8 cellular contexts compared by ENCODE assay signal in genomic region chr19:46955114-46955812, GRCh38.
DNase-seq lines count a peak whose midpoint lies in the region; ATAC-seq, FAIRE-seq and TF ChIP-seq lines count a peak whose summit lies in the region.

No MANE protein-coding gene starts in this region.

- H2AFZ ChIP-seq in endothelial cell of umbilical vein (ENCODE audit: low read depth, low read length): peak overlapping the region; percentile 7

- CTCF ChIA-PET in activated CD4-positive, alpha-beta T cell treated with anti-CD3 and anti-CD28 coated beads for 36 hours (lab: Charles Lee): interaction anchor here (0.6 to 1.6 kb wide), 7 partner anchors 9 to 1138 kb away, joined by 3 to 4 read pairs (median 3); no protein-coding TSS in a partner anchor
- CTCF ChIA-PET in endothelial cell of umbilical vein (lab: Charles Lee): interaction anchor here (0.7 to 3.7 kb wide), 10 partner anchors 9 to 99 kb away, joined by 3 to 21 read pairs (median 4); no protein-coding TSS in a partner anchor

- TF ChIP-seq CTCF in endothelial cell of umbilical vein (IDR thresholded peaks at IDR 0.05; ENCODE audit: extremely low read depth in 1 of 2, insufficient read depth in 1 of 2, low read depth in 1 of 2, low read length in 2 of 2) (no peak), uterus (IDR thresholded peaks at IDR 0.05) (no peak)

- H3K27me3 Mint-ChIP-seq in activated CD4-positive, alpha-beta T cell treated with anti-CD3 and anti-CD28 coated beads for 36 hours: no peaks in the 10 kb centered on the region

- H3K36me3 ChIP-seq in endothelial cell of umbilical vein (ENCODE audit: control insufficient read depth in 2 of 2, extremely low read depth in 1 of 2, insufficient read depth in 2 of 2, low read length in 2 of 2) (no peaks in the 10 kb centered on the region), uterus (no peaks in the 10 kb centered on the region)

- peak; percentile 62 for ATAC-seq in activated CD4-positive, alpha-beta T cell treated with anti-CD3 and anti-CD28 coated beads for 36 hours

- H3K4me2 ChIP-seq in endothelial cell of umbilical vein (ENCODE audit: insufficient read depth, low read length): peak overlapping the region; percentile 92

- H3K79me2 ChIP-seq in endothelial cell of umbilical vein (ENCODE audit: control insufficient read depth, insufficient read depth, low read length): peaks cover 4% of the 10 kb centered on the region

- intact Hi-C loops in activated CD4-positive, alpha-beta T cell treated with anti-CD3 and anti-CD28 coated beads for 36 hours (cut with DNase I, micrococcal nuclease): loop anchor here in 1 of 2 experiments (1.0 to 2.0 kb wide), 2 partner anchors 94 to 99 kb away; partner anchors contain the start of gene ARHGAP35
- intact Hi-C loops in endothelial cell of umbilical vein (cut with micrococcal nuclease): loop anchor here (1.0 to 2.0 kb wide), 2 partner anchors 18 to 22 kb away; no protein-coding TSS in a partner anchor
- intact Hi-C loops in uterus (cut with DNase I; ENCODE audit: low total_unique reads): no loop called here

- H3K4me3 Mint-ChIP-seq in activated CD4-positive, alpha-beta T cell treated with anti-CD3 and anti-CD28 coated beads for 36 hours: peak overlapping the region; percentile 72

- no peak for FAIRE-seq in endothelial cell of umbilical vein (lab: Jason Lieb, UNC)

- H3K9me3 Mint-ChIP-seq in activated CD4-positive, alpha-beta T cell treated with anti-CD3 and anti-CD28 coated beads for 36 hours (ENCODE audit: low read depth): no peaks in the 10 kb centered on the region

- peak overlapping the region; percentile 95 for H3K27ac Mint-ChIP-seq in activated CD4-positive, alpha-beta T cell treated with anti-CD3 and anti-CD28 coated beads for 36 hours

- peak; percentile 49 for DNase-seq in activated CD4-positive, alpha-beta T cell treated with anti-CD3 and anti-CD28 coated beads for 36 hours
- DNase-seq in activated CD4-positive, alpha-beta T cell treated with anti-CD3 and anti-CD28 coated beads for 1 hour: no peak
- DNase-seq in UCSD-AML1 (lab: John Stamatoyannopoulos, UW; ENCODE audit: unreplicated experiment) (peak; percentile 35), endothelial cell of umbilical vein (ENCODE audit: low read depth, low spot score) (peak; percentile 75), NCI-H69 (lab: John Stamatoyannopoulos, UW) (no peak), medulla oblongata (ENCODE audit: extremely low spot score) (no peak), uterus (no peak)
- DNase-seq in stimulated activated CD4-positive, alpha-beta T cell treated with anti-CD3 and anti-CD28 coated beads, Interleukin-1b, Interleukin-23, amount 100 ng/mL, for 48 hours: peak; percentile 8

- H3K27me3 ChIP-seq in endothelial cell of umbilical vein (ENCODE audit: control insufficient read depth in 2 of 2, insufficient read depth in 2 of 2, low read length in 2 of 2) (no peaks in the 10 kb centered on the region), uterus (no peaks in the 10 kb centered on the region)

- H3K36me3 Mint-ChIP-seq in activated CD4-positive, alpha-beta T cell treated with anti-CD3 and anti-CD28 coated beads for 36 hours (ENCODE audit: low read depth): peaks cover 4% of the 10 kb centered on the region

- H4K20me1 ChIP-seq in endothelial cell of umbilical vein (replicated peaks; ENCODE audit: control insufficient read depth, extremely low read depth, insufficient read depth, low read length): no peaks in the 10 kb centered on the region

- H3K4me1 Mint-ChIP-seq in activated CD4-positive, alpha-beta T cell treated with anti-CD3 and anti-CD28 coated beads for 36 hours: peaks cover 70% of the 10 kb centered on the region

- dilution Hi-C loops in endothelial cell of umbilical vein (cut with MboI; ENCODE audit: extremely low pct_ligation_motif_present, low sequenced_read_pairs): no loop called here

- H3K9me3 ChIP-seq in endothelial cell of umbilical vein (replicated peaks; ENCODE audit: control insufficient read depth, insufficient read depth, low read length) (no peaks in the 10 kb centered on the region), uterus (no peaks in the 10 kb centered on the region)

- POLR2A ChIA-PET in activated CD4-positive, alpha-beta T cell treated with anti-CD3 and anti-CD28 coated beads for 36 hours (lab: Charles Lee): interaction anchor here (0.6 to 1.5 kb wide), 4 partner anchors 29 to 177 kb away, joined by 3 to 6 read pairs (median 4); no protein-coding TSS in a partner anchor
- POLR2A ChIA-PET in endothelial cell of umbilical vein (lab: Charles Lee): no interaction called here

- H3K4me1 ChIP-seq in endothelial cell of umbilical vein (ENCODE audit: control insufficient read depth, extremely low read depth, insufficient read depth, low read length): peaks cover 20% of the 10 kb centered on the region
- peaks cover 6 to 12% of the 10 kb centered on the region in 2 donors for H3K4me1 ChIP-seq in uterus

- TF ChIP-seq POLR2A in endothelial cell of umbilical vein (IDR thresholded peaks at IDR 0.05; ENCODE audit: low read depth, low read length): no peak
- TF ChIP-seq POLR2A in uterus (IDR thresholded peaks at IDR 0.05): no peak

- no peaks in the 10 kb centered on the region for H3K9me1 ChIP-seq in endothelial cell of umbilical vein (replicated peaks; ENCODE audit: control insufficient read depth, extremely low read depth, insufficient read depth, low read length)

- peak overlapping the region; percentile 13 for H3K9ac ChIP-seq in endothelial cell of umbilical vein (replicated peaks; ENCODE audit: extremely low read depth, insufficient read depth, low read length)

- H3K4me3 ChIP-seq in endothelial cell of umbilical vein (replicated peaks in 1 of 3; ENCODE audit: insufficient read depth in 1 of 3, low read depth in 1 of 3, low read length in 3 of 3) (peak overlapping the region in 2 of 3 experiments; percentile 8 to 54), uterus (no peak overlapping the region)

- H3K27ac ChIP-seq in endothelial cell of umbilical vein (ENCODE audit: insufficient read depth, low read depth, low read length) (peak overlapping the region; percentile 73), uterus (no peak overlapping the region)

- no TSS peak for BruUV-seq in endothelial cell of umbilical vein (replicated peaks; lab: Mats Ljungman, UMichigan)

TF ChIP-seq in endothelial cell of umbilical vein, 7 proteins besides CTCF, POLR2A, EP300 and RAD21:
- TF ChIP-seq MYC (IDR thresholded peaks at IDR 0.05; ENCODE audit: low read depth, low read length): no peak
- peak; percentile 42 for TF ChIP-seq FOS (IDR thresholded peaks at IDR 0.05; ENCODE audit: borderline replicate concordance, insufficient read depth, low read length)
- TF ChIP-seq, protein P1, sequence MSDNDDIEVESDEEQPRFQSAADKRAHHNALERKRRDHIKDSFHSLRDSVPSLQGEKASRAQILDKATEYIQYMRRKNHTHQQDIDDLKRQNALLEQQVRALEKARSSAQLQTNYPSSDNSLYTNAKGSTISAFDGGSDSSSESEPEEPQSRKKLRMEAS (IDR thresholded peaks at IDR 0.05; ENCODE audit: insufficient read depth, insufficient read length): no peak
- no peak for TF ChIP-seq JUN (IDR thresholded peaks at IDR 0.05; ENCODE audit: borderline replicate concordance, insufficient read depth, insufficient read length, low read depth)
- TF ChIP-seq GATA2 (IDR thresholded peaks at IDR 0.05; ENCODE audit: insufficient read depth, insufficient read length, low read depth, low read length): peak; percentile 93
- no peak for TF ChIP-seq POLR2AphosphoS5 (IDR thresholded peaks at IDR 0.05; ENCODE audit: insufficient read depth, low read depth, low read length)
- TF ChIP-seq EZH2 (IDR thresholded peaks at IDR 0.05; ENCODE audit: borderline replicate concordance, low read depth, low read length, severe bottlenecking): no peak

Comparison
In these comparisons a context has a peak if more than half of its experiments do, and no peak if none do; other contexts are left out.
1. DNase-seq: peak in activated CD4-positive, alpha-beta T cell treated with anti-CD3 and anti-CD28 coated beads for 36 hours (single experiment), UCSD-AML1 (single experiment), endothelial cell of umbilical vein (single experiment) and stimulated activated CD4-positive, alpha-beta T cell treated with anti-CD3 and anti-CD28 coated beads, Interleukin-1b, Interleukin-23, amount 100 ng/mL, for 48 hours (single experiment); none in activated CD4-positive, alpha-beta T cell treated with anti-CD3 and anti-CD28 coated beads for 1 hour (single experiment), NCI-H69 (single experiment), medulla oblongata (single experiment) and uterus (0 of 2).
2. H3K4me3 ChIP-seq: peak in endothelial cell of umbilical vein (2 of 3); none in uterus (0 of 2).